21 cellular contexts compared by ENCODE assay signal in genomic region chrX:102958794-102959193, GRCh38. TPM values are rescaled to one million over a fixed set of nuclear protein-coding genes. Genes with fewer than 3 reads are reported as not detected.
A peak's percentile ranks its signal among the peaks of the same experiment; 100 is the strongest.
DNase-seq lines count a peak whose midpoint lies in the region; ATAC-seq, FAIRE-seq and TF ChIP-seq lines count a peak whose summit lies in the region.
"Had no signal": no experiment of that assay in that cellular context is flagged by ENCODE, and none has a peak within 500 bp of the region (broad histone marks: within the 10 kb centered on the region; RNA-seq: fewer than 3 reads in every experiment).

No MANE protein-coding gene starts in this region.

- H3K4me1 ChIP-seq in astrocyte (ENCODE audit: insufficient read depth, low read length), result peaks cover 14% of the 10 kb centered on the region
- H3K4me1 ChIP-seq: esophagus muscularis mucosa, heart right ventricle, thyroid gland had no signal

- H3K4me3 ChIP-seq in astrocyte (ENCODE audit: insufficient read depth, low read depth, low read length), result no peak overlapping the region
- H3K4me3 ChIP-seq: esophagus muscularis mucosa, heart right ventricle, SK-N-MC, thyroid gland had no signal

- H3K36me3 Mint-ChIP-seq in astrocyte (ENCODE audit: low read depth, unreplicated experiment), result no peaks in the 10 kb centered on the region
- H3K36me3 Mint-ChIP-seq: IgD-negative memory B cell had no signal

- no peaks in the 10 kb centered on the region for H3K79me2 ChIP-seq in astrocyte (ENCODE audit: insufficient read depth, low read length)

- no peaks in the 10 kb centered on the region for H3K36me3 ChIP-seq in astrocyte (ENCODE audit: insufficient read depth, low read length)
- H3K36me3 ChIP-seq: esophagus muscularis mucosa, heart right ventricle, neutrophil, thyroid gland had no signal

- H3K9me3 ChIP-seq in astrocyte (ENCODE audit: insufficient read depth, low read depth, low read length), result no peaks in the 10 kb centered on the region
- H3K9me3 ChIP-seq: esophagus muscularis mucosa, heart right ventricle, neutrophil, thyroid gland had no signal

- H3K9me3 Mint-ChIP-seq in astrocyte (ENCODE audit: unreplicated experiment), result no peaks in the 10 kb centered on the region
- H3K9me3 Mint-ChIP-seq: dendritic cell treated with granulocyte-macrophage colony-stimulating factor and Interleukin-4, amounts not matched to agents 40 ng/mL and 50 ng/mL, for 4 days had no signal

- no peaks in the 10 kb centered on the region for H3K27me3 Mint-ChIP-seq in astrocyte (ENCODE audit: low read depth, unreplicated experiment)
- H3K27me3 Mint-ChIP-seq: dendritic cell treated with granulocyte-macrophage colony-stimulating factor and Interleukin-4, amounts not matched to agents 40 ng/mL and 50 ng/mL, for 4 days had no signal

- no peak overlapping the region for H3K4me3 Mint-ChIP-seq in astrocyte (ENCODE audit: unreplicated experiment)
- H3K4me3 Mint-ChIP-seq: dendritic cell treated with granulocyte-macrophage colony-stimulating factor and Interleukin-4, amounts not matched to agents 40 ng/mL and 50 ng/mL, for 4 days had no signal

- peak overlapping the region; percentile 52 for H3K4me2 ChIP-seq in astrocyte (ENCODE audit: low read length)

- FAIRE-seq in astrocyte (lab: Jason Lieb, UNC), result no peak

- no peaks in the 10 kb centered on the region for H3K27me3 ChIP-seq in astrocyte (ENCODE audit: insufficient read depth, low read length)
- H3K27me3 ChIP-seq: neutrophil, thyroid gland had no signal

- H3K27ac Mint-ChIP-seq in astrocyte (ENCODE audit: unreplicated experiment), result no peak overlapping the region
- H3K27ac Mint-ChIP-seq: dendritic cell treated with granulocyte-macrophage colony-stimulating factor and Interleukin-4, amounts not matched to agents 40 ng/mL and 50 ng/mL, for 4 days; IgD-negative memory B cell had no signal

- DNase-seq in left ventricle myocardium superior, result no peak
- no peak for DNase-seq in Right ventricle myocardium inferior (ENCODE audit: missing footprints)
- DNase-seq in NCI-H2029 (lab: John Stamatoyannopoulos, UW), result peak; percentile 51
- no peak for DNase-seq in astrocyte (ENCODE audit: low read depth)
- DNase-seq in hepatic stellate cell (ENCODE audit: low spot score), result no peak
- no peak for DNase-seq in NK-92 (lab: John Stamatoyannopoulos, UW; ENCODE audit: unreplicated experiment)
- DNase-seq: anterior cingulate cortex; heart right ventricle; kidney glomerular epithelial cell; midbrain; stimulated activated CD4-positive, alpha-beta T cell treated with anti-CD3 and anti-CD28 coated beads, Interleukin-4, amount 100 ng/mL, for 4 hours; thyroid gland had no signal

- intact Hi-C loops in left ventricle myocardium superior (cut with micrococcal nuclease), result loop anchor here (10.0 kb wide), 1 partner anchor 196 kb away; no protein-coding TSS in a partner anchor
- intact Hi-C loops in Right ventricle myocardium inferior (cut with DNase I), result loop anchor here (10.0 kb wide), 1 partner anchor 196 kb away; no protein-coding TSS in a partner anchor

- peak overlapping the region; percentile 82 for H3K27ac ChIP-seq in astrocyte (ENCODE audit: low read depth, low read length)
- H3K27ac ChIP-seq: esophagus muscularis mucosa, heart right ventricle, neutrophil, SK-N-MC, thyroid gland, VCaP had no signal

- peak; percentile 30 for ATAC-seq in left ventricle myocardium superior
- no peak for ATAC-seq in Right ventricle myocardium inferior
- no peak for ATAC-seq in HG03025 (IDR thresholded peaks at IDR 0.05; ENCODE audit: low FRiP score, unreplicated experiment)
- ATAC-seq in GM18909 (IDR thresholded peaks at IDR 0.05; ENCODE audit: poor library complexity, unreplicated experiment), result no peak
- ATAC-seq: heart right ventricle had no signal

- no peak overlapping the region for H2AFZ ChIP-seq in astrocyte (ENCODE audit: low read depth, low read length)

- no peaks in the 10 kb centered on the region for H4K20me1 ChIP-seq in astrocyte (ENCODE audit: insufficient read depth, low read length)

- peaks cover 6% of the 10 kb centered on the region for H3K4me1 Mint-ChIP-seq in astrocyte (ENCODE audit: low read depth, unreplicated experiment)
- H3K4me1 Mint-ChIP-seq: IgD-negative memory B cell had no signal

- peak overlapping the region; percentile 45 for H3K9ac ChIP-seq in astrocyte (ENCODE audit: low read length)

- no peak for TF ChIP-seq CTCF in astrocyte (IDR thresholded peaks at IDR 0.05; ENCODE audit: insufficient read depth, low read depth, low read length)

RNA-seq across cellular contexts. Expression of gene RAB40AL, which starts 21.7 kb away (rescaled TPM):
- total RNA-seq in left ventricle myocardium superior (not detected), Right ventricle myocardium inferior (not detected), astrocyte (0.25 TPM in 1 of 2 replicates, not detected in the other)
- total RNA-seq: skeletal muscle tissue had no signal
